In genomic region chr3:123884993-123885392, GRCh38 we compare ENCODE assay signal across 1 cellular context.
TF ChIP-seq lines count a peak whose summit lies in the region.

No MANE protein-coding gene starts in this region.

TF ChIP-seq in SK-N-SH treated with all-trans-retinoic acid at 6 μM for 48 hours, 23 proteins besides CTCF, POLR2A, EP300 and RAD21 (continued from another document):
- TF ChIP-seq PATZ1 (CRISPR knock-in tag; IDR thresholded peaks at IDR 0.05; ENCODE audit: borderline replicate concordance) (no peak), CREB5 (CRISPR knock-in tag; IDR thresholded peaks at IDR 0.05; ENCODE audit: low read depth) (no peak)
TF ChIP-seq in SK-N-SH treated with all-trans-retinoic acid at 6 μM for 48 hours: peak in this region for 0.
